In genomic region chr14:60363275-60363674, GRCh38 we compare ENCODE assay signal across 28 cellular contexts.
"Had no signal": no experiment of that assay in that cellular context is flagged by ENCODE, and none has a peak within 500 bp of the region (broad histone marks: within the 10 kb centered on the region; RNA-seq: fewer than 3 reads in every experiment).

No MANE protein-coding gene starts in this region.

- ATAC-seq: effector memory CD8-positive, alpha-beta T cell; esophagus mucosa; gastrocnemius medialis; heart right ventricle; left cardiac atrium; left lung; left ventricle myocardium superior; lower lobe of right lung; mucosa of descending colon; naive thymus-derived CD8-positive, alpha-beta T cell had no signal

- H3K27ac Mint-ChIP-seq: dendritic cell treated with granulocyte-macrophage colony-stimulating factor and Interleukin-4, amounts not matched to agents 40 ng/mL and 50 ng/mL, for 4 days; effector memory CD8-positive, alpha-beta T cell; endodermal cell; mesothelial cell of epicardium; naive B cell; naive thymus-derived CD8-positive, alpha-beta T cell had no signal

- DNase-seq: cortex of kidney; effector CD8-positive, alpha-beta T cell; effector memory CD8-positive, alpha-beta T cell; endodermal cell; erythroblast; esophagus squamous epithelium; foreskin fibroblast; foreskin melanocyte; gastrocnemius medialis; glutamatergic neuron; head of caudate nucleus; heart right ventricle; hippocampal formation; left cardiac atrium; left lung; left ventricle myocardium superior; lower lobe of right lung; mesenchymal stem cell; mucosa of descending colon; naive B cell; naive thymus-derived CD8-positive, alpha-beta T cell had no signal

- H3K27me3 ChIP-seq: esophagus squamous epithelium, gastrocnemius medialis had no signal

- H3K9me3 Mint-ChIP-seq: effector memory CD8-positive, alpha-beta T cell; endodermal cell; mesothelial cell of epicardium had no signal

- H3K4me3 ChIP-seq: esophagus squamous epithelium, gastrocnemius medialis, heart right ventricle, left lung, lower lobe of right lung, mucosa of descending colon had no signal

- H3K36me3 ChIP-seq: esophagus squamous epithelium, gastrocnemius medialis, heart right ventricle, left lung, lower lobe of right lung had no signal

- H3K4me3 Mint-ChIP-seq: dendritic cell treated with granulocyte-macrophage colony-stimulating factor and Interleukin-4, amounts not matched to agents 40 ng/mL and 50 ng/mL, for 4 days; effector memory CD8-positive, alpha-beta T cell; endodermal cell; mesothelial cell of epicardium; naive B cell; naive thymus-derived CD8-positive, alpha-beta T cell had no signal

- FAIRE-seq: endometrium, islet of Langerhans, keratinocyte had no signal

- H3K4me1 ChIP-seq: esophagus squamous epithelium, gastrocnemius medialis, heart right ventricle, left lung, lower lobe of right lung had no signal

- H3K9me3 ChIP-seq: esophagus squamous epithelium, gastrocnemius medialis, heart right ventricle, left lung, lower lobe of right lung, mucosa of descending colon had no signal

- H3K4me1 Mint-ChIP-seq: mesothelial cell of epicardium; naive B cell; naive thymus-derived CD8-positive, alpha-beta T cell had no signal

- H3K36me3 Mint-ChIP-seq: mesothelial cell of epicardium; naive thymus-derived CD8-positive, alpha-beta T cell had no signal

- H3K27ac ChIP-seq: epithelial cell of prostate, esophagus squamous epithelium, gastrocnemius medialis, heart right ventricle, left lung, lower lobe of right lung had no signal
